Comparison of ENCODE assay signal across 16 cellular contexts in genomic region chr2:59919579-59919978, GRCh38.
DNase-seq lines count a peak whose midpoint lies in the region; ATAC-seq and TF ChIP-seq lines count a peak whose summit lies in the region.
"Had no signal": no experiment of that assay in that cellular context is flagged by ENCODE, and none has a peak within 500 bp of the region (broad histone marks: within the 10 kb centered on the region; RNA-seq: fewer than 3 reads in every experiment).

No MANE protein-coding gene starts in this region.

- H3K27me3 Mint-ChIP-seq in immature natural killer cell (ENCODE audit: low read depth in 3 of 3), result peaks cover 3 to 4% (median 4%) of the 10 kb centered on the region in 3 donors

- H3K9me3 ChIP-seq in KOPT-K1 (ENCODE audit: insufficient read depth, low read length, poor library complexity, severe bottlenecking) (no peaks in the 10 kb centered on the region), neural cell (ENCODE audit: low read length) (no peaks in the 10 kb centered on the region), PC-9 (ENCODE audit: insufficient read depth, low read depth) (no peaks in the 10 kb centered on the region)
- H3K9me3 ChIP-seq: Caco-2, HAP-1 had no signal

- H3K9ac ChIP-seq in neural cell (ENCODE audit: low read length), result no peak overlapping the region

- no peak overlapping the region for H3K4me2 ChIP-seq in neural cell (ENCODE audit: low read length)
- no peak overlapping the region for H3K4me2 ChIP-seq in PC-9

- no peak for TF ChIP-seq RAD21 in neural cell (conservative IDR thresholded peaks at IDR 0.05)

- POLR2A ChIA-PET in PC-9 (lab: Charles Lee; ENCODE audit: unreplicated experiment), result no interaction called here

- intact Hi-C loops in PC-9 (cut with micrococcal nuclease; ENCODE audit: unreplicated experiment), result no loop called here

- H3F3A ChIP-seq in neural cell (ENCODE audit: insufficient read depth, low read length, poor library complexity, severe bottlenecking) (no peaks in the 10 kb centered on the region), PC-9 (ENCODE audit: insufficient read depth, low read depth) (no peaks in the 10 kb centered on the region)

- BruUV-seq in PC-9 (replicated peaks; lab: Mats Ljungman, UMichigan), result no TSS peak

- ATAC-seq in GM18867 (IDR thresholded peaks at IDR 0.05; ENCODE audit: unreplicated experiment), result no peak
- ATAC-seq: GM12878 had no signal

- no peaks in the 10 kb centered on the region for H3K36me3 ChIP-seq in KOPT-K1 (ENCODE audit: insufficient read depth, low read length)
- no peaks in the 10 kb centered on the region for H3K36me3 ChIP-seq in neural cell (ENCODE audit: insufficient read depth, low read length)
- H3K36me3 ChIP-seq in PC-9 (ENCODE audit: low read depth), result no peaks in the 10 kb centered on the region
- H3K36me3 ChIP-seq: HAP-1 had no signal

- no peak for TF ChIP-seq EP300 in neural cell (conservative IDR thresholded peaks at IDR 0.05; ENCODE audit: poor library complexity, severe bottlenecking)

- H3K4me1 Mint-ChIP-seq in immature natural killer cell, result peaks cover 7 to 18% of the 10 kb centered on the region in 2 donors
- H3K4me1 Mint-ChIP-seq: CD4-positive, alpha-beta memory T cell had no signal

- H2AFZ ChIP-seq in neural cell (ENCODE audit: low read depth, low read length) (no peak overlapping the region), PC-9 (no peak overlapping the region)

- no peak overlapping the region for H3K27ac Mint-ChIP-seq in immature natural killer cell
- H3K27ac Mint-ChIP-seq: CD4-positive, alpha-beta memory T cell; HFFc6 had no signal

- H3K4me3 Mint-ChIP-seq in immature natural killer cell, result peak overlapping the region in 1 of 5 donors; percentile 31
- H3K4me3 Mint-ChIP-seq: CD4-positive, alpha-beta memory T cell; HFFc6 had no signal

- H3K36me3 Mint-ChIP-seq in immature natural killer cell, result no peaks in the 10 kb centered on the region
- H3K36me3 Mint-ChIP-seq: CD4-positive, alpha-beta memory T cell had no signal

- H3K27me3 ChIP-seq in neural cell (ENCODE audit: insufficient read depth, low read depth, low read length) (no peaks in the 10 kb centered on the region), PC-9 (ENCODE audit: insufficient read depth, low read depth) (peaks cover 20% of the 10 kb centered on the region)

- H3K4me3 ChIP-seq in neural cell (ENCODE audit: low read length) (no peak overlapping the region), PC-9 (no peak overlapping the region)
- H3K4me3 ChIP-seq: GM12878, HAP-1 had no signal

- no peaks in the 10 kb centered on the region for H3K9me2 ChIP-seq in neural cell (ENCODE audit: insufficient read depth, low read length)
- H3K9me2 ChIP-seq in PC-9 (ENCODE audit: insufficient read depth), result no peaks in the 10 kb centered on the region

- DNase-seq in immature natural killer cell, result peak in 2 of 3 donors; percentile 3
- no peak for DNase-seq in SW 1271 (lab: John Stamatoyannopoulos, UW)
- DNase-seq in PC-9, result no peak
- DNase-seq: C1 segment of cervical spinal cord; Caco-2; CD4-positive, alpha-beta memory T cell; DMS153; EL; GDM1; GOT3; HFFc6 had no signal

- H4K20me1 ChIP-seq in neural cell (ENCODE audit: insufficient read depth) (no peaks in the 10 kb centered on the region), PC-9 (ENCODE audit: insufficient read depth) (no peaks in the 10 kb centered on the region; the same call in 1 of the 2 replicates)

- no peaks in the 10 kb centered on the region for H3K4me1 ChIP-seq in PC-9 (replicated peaks; ENCODE audit: insufficient read depth)
- H3K4me1 ChIP-seq: Caco-2, HAP-1 had no signal

- H3K9me3 Mint-ChIP-seq in immature natural killer cell, result peaks cover 0 to 5% (median under 1%) of the 10 kb centered on the region in 6 donors

- TF ChIP-seq CTCF in neural cell (IDR thresholded peaks at IDR 0.05; ENCODE audit: poor library complexity, severe bottlenecking), result no peak
- no peak for TF ChIP-seq CTCF in PC-9 (conservative IDR thresholded peaks at IDR 0.05)

- CTCF ChIA-PET in PC-9 (lab: Charles Lee), result no interaction called here

- peak overlapping the region; percentile 56 for H3K27ac ChIP-seq in KOPT-K1 (ENCODE audit: low read depth, low read length, poor library complexity, severe bottlenecking)
- H3K27ac ChIP-seq in neural cell (ENCODE audit: low read length), result peak overlapping the region; percentile 16
- H3K27ac ChIP-seq in PC-9, result no peak overlapping the region

- H3K79me2 ChIP-seq in neural cell (replicated peaks; ENCODE audit: insufficient read depth, low read length) (no peaks in the 10 kb centered on the region), PC-9 (ENCODE audit: low read depth) (no peaks in the 10 kb centered on the region)

TF ChIP-seq in neural cell, 6 proteins besides CTCF, POLR2A, EP300 and RAD21:
- TF ChIP-seq POLR2AphosphoS5 (IDR thresholded peaks at IDR 0.05) (no peak), REST (IDR thresholded peaks at IDR 0.05; ENCODE audit: borderline replicate concordance) (no peak), MXI1 (conservative IDR thresholded peaks at IDR 0.05; ENCODE audit: poor library complexity, severe bottlenecking) (no peak), SMC3 (conservative IDR thresholded peaks at IDR 0.05; ENCODE audit: poor library complexity) (no peak), EZH2 (IDR thresholded peaks at IDR 0.05; ENCODE audit: borderline replicate concordance, insufficient read depth, low read length, poor library complexity, severe bottlenecking) (no peak), TAF1 (IDR thresholded peaks at IDR 0.05; ENCODE audit: low read depth) (no peak)

Comparison
In these comparisons a context has a peak if more than half of its experiments do, and no peak if none do; other contexts are left out.
1. DNase-seq: peak in immature natural killer cell (2 of 3); none in SW 1271 (0 of 2) and PC-9 (0 of 2).